ENCODE assay signal across 1 cellular context in the genomic region with DNA sequence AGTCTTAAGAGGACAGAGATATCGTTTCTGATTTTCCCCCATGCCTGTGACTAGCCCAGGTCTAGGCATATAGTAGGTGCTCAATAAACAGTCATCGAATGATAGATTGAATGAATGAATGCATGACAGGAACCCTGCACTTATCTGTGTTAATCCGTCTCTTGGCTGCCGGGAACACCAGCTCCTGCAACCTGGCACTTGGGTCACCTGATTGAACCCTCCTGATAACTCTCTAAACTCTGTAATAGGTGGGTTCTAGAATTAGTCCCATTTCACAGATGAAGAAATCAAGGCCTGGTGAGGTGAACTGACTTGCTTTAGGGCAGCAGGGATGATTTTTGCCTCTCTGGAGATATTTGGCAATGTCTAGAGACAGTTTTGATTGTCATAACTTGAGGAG.
TF ChIP-seq lines count a peak whose summit lies in the region.

No MANE protein-coding gene starts in this region.

TF ChIP-seq in HepG2, 621 proteins besides CTCF, POLR2A, EP300 and RAD21:
- TF ChIP-seq ZNF629 (CRISPR knock-in tag; conservative IDR thresholded peaks at IDR 0.05) (peak; percentile 81), MIER2 (CRISPR knock-in tag; IDR thresholded peaks at IDR 0.05) (no peak), RBM39 (IDR thresholded peaks at IDR 0.05; ENCODE audit: low read depth, low read length, poor library complexity, severe bottlenecking) (no peak), SRSF4 (IDR thresholded peaks at IDR 0.05; ENCODE audit: low read depth, low read length, poor library complexity, severe bottlenecking) (no peak), MTF2 (CRISPR knock-in tag; IDR thresholded peaks at IDR 0.05; ENCODE audit: borderline replicate concordance) (no peak), FOSL1 (CRISPR knock-in tag; IDR thresholded peaks at IDR 0.05; ENCODE audit: borderline replicate concordance) (0 out of 2 replicates have a peak, but pooled peaks have one; percentile 11), NONO (IDR thresholded peaks at IDR 0.05) (no peak), NONO (CRISPR knock-in tag; conservative IDR thresholded peaks at IDR 0.05) (no peak), ZMYM3 (CRISPR knock-in tag; IDR thresholded peaks at IDR 0.05) (0 out of 2 replicates have a peak, but pooled peaks have one; percentile 50), EHMT2 (IDR thresholded peaks at IDR 0.05; ENCODE audit: borderline replicate concordance, low read depth, low read length) (no peak), MYC (CRISPR knock-in tag; IDR thresholded peaks at IDR 0.05; ENCODE audit: borderline replicate concordance) (no peak)
- TF ChIP-seq, protein P1, sequence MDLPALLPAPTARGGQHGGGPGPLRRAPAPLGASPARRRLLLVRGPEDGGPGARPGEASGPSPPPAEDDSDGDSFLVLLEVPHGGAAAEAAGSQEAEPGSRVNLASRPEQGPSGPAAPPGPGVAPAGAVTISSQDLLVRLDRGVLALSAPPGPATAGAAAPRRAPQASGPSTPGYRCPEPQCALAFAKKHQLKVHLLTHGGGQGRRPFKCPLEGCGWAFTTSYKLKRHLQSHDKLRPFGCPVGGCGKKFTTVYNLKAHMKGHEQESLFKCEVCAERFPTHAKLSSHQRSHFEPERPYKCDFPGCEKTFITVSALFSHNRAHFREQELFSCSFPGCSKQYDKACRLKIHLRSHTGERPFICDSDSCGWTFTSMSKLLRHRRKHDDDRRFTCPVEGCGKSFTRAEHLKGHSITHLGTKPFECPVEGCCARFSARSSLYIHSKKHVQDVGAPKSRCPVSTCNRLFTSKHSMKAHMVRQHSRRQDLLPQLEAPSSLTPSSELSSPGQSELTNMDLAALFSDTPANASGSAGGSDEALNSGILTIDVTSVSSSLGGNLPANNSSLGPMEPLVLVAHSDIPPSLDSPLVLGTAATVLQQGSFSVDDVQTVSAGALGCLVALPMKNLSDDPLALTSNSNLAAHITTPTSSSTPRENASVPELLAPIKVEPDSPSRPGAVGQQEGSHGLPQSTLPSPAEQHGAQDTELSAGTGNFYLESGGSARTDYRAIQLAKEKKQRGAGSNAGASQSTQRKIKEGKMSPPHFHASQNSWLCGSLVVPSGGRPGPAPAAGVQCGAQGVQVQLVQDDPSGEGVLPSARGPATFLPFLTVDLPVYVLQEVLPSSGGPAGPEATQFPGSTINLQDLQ (CRISPR knock-in tag; IDR thresholded peaks at IDR 0.05) = no peak
- TF ChIP-seq, protein P2, sequence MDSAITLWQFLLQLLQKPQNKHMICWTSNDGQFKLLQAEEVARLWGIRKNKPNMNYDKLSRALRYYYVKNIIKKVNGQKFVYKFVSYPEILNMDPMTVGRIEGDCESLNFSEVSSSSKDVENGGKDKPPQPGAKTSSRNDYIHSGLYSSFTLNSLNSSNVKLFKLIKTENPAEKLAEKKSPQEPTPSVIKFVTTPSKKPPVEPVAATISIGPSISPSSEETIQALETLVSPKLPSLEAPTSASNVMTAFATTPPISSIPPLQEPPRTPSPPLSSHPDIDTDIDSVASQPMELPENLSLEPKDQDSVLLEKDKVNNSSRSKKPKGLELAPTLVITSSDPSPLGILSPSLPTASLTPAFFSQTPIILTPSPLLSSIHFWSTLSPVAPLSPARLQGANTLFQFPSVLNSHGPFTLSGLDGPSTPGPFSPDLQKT (CRISPR knock-in tag; IDR thresholded peaks at IDR 0.05; ENCODE audit: borderline replicate concordance) = no peak
